Comparison of ENCODE assay signal across 25 cellular contexts in the genomic region with DNA sequence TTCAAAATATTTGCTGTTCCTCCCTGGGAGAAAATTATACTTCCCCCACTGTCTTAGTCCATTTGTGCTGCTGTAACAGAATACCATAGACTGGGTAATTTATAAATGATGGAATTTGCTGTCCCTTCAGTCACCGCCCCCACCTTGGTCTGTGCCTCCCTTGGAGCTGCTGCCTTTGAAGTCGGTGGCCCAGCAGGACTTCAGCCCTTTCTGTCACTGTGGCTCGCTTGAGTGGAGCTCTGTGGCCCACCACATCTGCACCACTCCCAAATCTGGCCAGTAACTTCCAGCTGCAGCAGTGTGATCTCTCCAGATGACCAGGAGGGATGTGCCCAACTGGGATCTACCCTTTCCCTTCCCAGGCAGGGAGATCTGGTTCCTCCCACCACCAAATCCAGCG.
"Had no signal": no experiment of that assay in that cellular context is flagged by ENCODE, and none has a peak within 500 bp of the region (broad histone marks: within the 10 kb centered on the region; RNA-seq: fewer than 3 reads in every experiment).

No MANE protein-coding gene starts in this region.

- H3K9me3 ChIP-seq: gastrocnemius medialis, thyroid gland, uterus had no signal

- H3K27me3 ChIP-seq: gastrocnemius medialis, thyroid gland, uterus had no signal

- FAIRE-seq: colon, keratinocyte had no signal

- H3K27ac ChIP-seq: dorsolateral prefrontal cortex, epithelial cell of prostate, gastrocnemius medialis, parathyroid adenoma, thyroid gland, uterus had no signal

- H3K27me3 Mint-ChIP-seq: progenitor cell of endocrine pancreas had no signal

- H3K36me3 ChIP-seq: gastrocnemius medialis, thyroid gland, uterus had no signal

- H3K4me1 Mint-ChIP-seq: memory B cell had no signal

- H3K4me3 ChIP-seq: dorsolateral prefrontal cortex, gastrocnemius medialis, lung, smooth muscle cell, thyroid gland, uterus had no signal

- H3K4me3 Mint-ChIP-seq: memory B cell; naive thymus-derived CD4-positive, alpha-beta T cell; stimulated activated naive CD8-positive, alpha-beta T cell treated with anti-CD3 and anti-CD28 coated beads, Interleukin-15, amount 100 ng/mL, for 72 hours had no signal

- H3K79me2 ChIP-seq: parathyroid adenoma had no signal

- H2AFZ ChIP-seq: parathyroid adenoma had no signal

- H3K36me3 Mint-ChIP-seq: memory B cell; naive thymus-derived CD4-positive, alpha-beta T cell had no signal

- H3K9ac ChIP-seq: parathyroid adenoma had no signal

- DNase-seq: dorsolateral prefrontal cortex; effector CD4-positive, alpha-beta T cell; foreskin fibroblast; gastrocnemius medialis; head of caudate nucleus; midbrain; naive thymus-derived CD4-positive, alpha-beta T cell; stimulated activated CD4-positive, alpha-beta T cell treated with anti-CD3 and anti-CD28 coated beads, Interleukin-12 subunit alpha, Interleukin-12 subunit beta, amount 100 ng/mL, for 4 hours; stimulated activated CD4-positive, alpha-beta T cell treated with anti-CD3 and anti-CD28 coated beads, Interleukin-1b, Interleukin-23, amount 100 ng/mL, for 48 hours; stimulated activated CD4-positive, alpha-beta T cell treated with anti-CD3 and anti-CD28 coated beads, Interleukin-4, amount 100 ng/mL, for 1 hour; stimulated activated CD8-positive, alpha-beta memory T cell treated with anti-CD3 and anti-CD28 coated beads, Interleukin-4, amount 100 ng/mL, for 48 hours; stimulated activated naive CD4-positive, alpha-beta T cell; stimulated activated naive CD8-positive, alpha-beta T cell treated with anti-CD3 and anti-CD28 coated beads, Interleukin-15, amount 100 ng/mL, for 72 hours; thyroid gland; trophoblast cell; uterus had no signal

- ATAC-seq: esophagus mucosa; gastrocnemius medialis; naive thymus-derived CD4-positive, alpha-beta T cell; stimulated activated naive CD8-positive, alpha-beta T cell treated with anti-CD3 and anti-CD28 coated beads, Interleukin-15, amount 100 ng/mL, for 72 hours had no signal

- H3K9me3 Mint-ChIP-seq: memory B cell; naive thymus-derived CD4-positive, alpha-beta T cell; stimulated activated naive CD8-positive, alpha-beta T cell treated with anti-CD3 and anti-CD28 coated beads, Interleukin-15, amount 100 ng/mL, for 72 hours had no signal

- H3K27ac Mint-ChIP-seq: memory B cell; naive thymus-derived CD4-positive, alpha-beta T cell; progenitor cell of endocrine pancreas had no signal

- H3K4me2 ChIP-seq: smooth muscle cell had no signal

- H3K4me1 ChIP-seq: parathyroid adenoma, thyroid gland had no signal
